Comparison of ENCODE assay signal across 19 cellular contexts in the genomic region with DNA sequence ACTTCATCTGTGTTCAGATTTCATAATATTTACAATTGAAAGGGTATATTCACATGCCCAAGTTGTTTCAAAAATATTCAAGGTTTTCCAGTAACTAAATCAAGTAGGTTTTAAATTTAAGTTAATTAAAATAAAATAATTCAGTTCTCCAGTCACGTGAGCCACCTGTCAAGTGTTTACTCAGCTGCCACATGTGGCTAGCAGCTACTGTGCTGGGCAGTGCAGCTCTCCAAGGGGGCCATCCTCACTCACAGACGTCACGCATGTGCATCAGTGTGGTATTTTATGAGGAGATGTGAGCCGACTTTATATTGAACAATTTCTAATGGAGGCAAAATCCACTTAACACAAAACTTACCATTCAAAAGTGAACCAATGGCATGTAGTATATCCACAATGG.
DNase-seq lines count a peak whose midpoint lies in the region; ATAC-seq and TF ChIP-seq lines count a peak whose summit lies in the region.
"Had no signal": no experiment of that assay in that cellular context is flagged by ENCODE, and none has a peak within 500 bp of the region (broad histone marks: within the 10 kb centered on the region; RNA-seq: fewer than 3 reads in every experiment).

No MANE protein-coding gene starts in this region.

- no peaks in the 10 kb centered on the region for H3K27me3 Mint-ChIP-seq in activated CD8-positive, alpha-beta T cell treated with anti-CD3 and anti-CD28 coated beads for 36 hours
- H3K27me3 Mint-ChIP-seq in activated CD8-positive, alpha-beta T cell treated with anti-CD3 and anti-CD28 coated beads, Interleukin-2, amount 10 ng/mL, durations not matched to agents 7 days and 5 days (ENCODE audit: low read depth): no peaks in the 10 kb centered on the region
- H3K27me3 Mint-ChIP-seq: activated CD4-positive, alpha-beta T cell treated with anti-CD3 and anti-CD28 coated beads, Interleukin-2, amount 10 ng/mL, durations not matched to agents 24 days and 14 days; activated naive CD8-positive, alpha-beta T cell treated with anti-CD3 and anti-CD28 coated beads for 36 hours; activated T-cell treated with anti-CD3 and anti-CD28 coated beads, Interleukin-2, amount 50 U/mL, for 24 hours; brain had no signal

- H3K4me1 Mint-ChIP-seq in activated CD8-positive, alpha-beta T cell treated with anti-CD3 and anti-CD28 coated beads for 36 hours (ENCODE audit: low read depth): no peaks in the 10 kb centered on the region
- H3K4me1 Mint-ChIP-seq in activated CD8-positive, alpha-beta T cell treated with anti-CD3 and anti-CD28 coated beads, Interleukin-2, amount 10 ng/mL, durations not matched to agents 7 days and 5 days (ENCODE audit: low read depth): no peaks in the 10 kb centered on the region
- H3K4me1 Mint-ChIP-seq: activated CD4-positive, alpha-beta T cell treated with anti-CD3 and anti-CD28 coated beads, Interleukin-2, amount 10 ng/mL, durations not matched to agents 24 days and 14 days; activated naive CD8-positive, alpha-beta T cell treated with anti-CD3 and anti-CD28 coated beads for 36 hours had no signal

- intact Hi-C loops in activated CD8-positive, alpha-beta T cell treated with anti-CD3 and anti-CD28 coated beads for 36 hours (cut with micrococcal nuclease): no loop called here

- CTCF ChIA-PET in activated CD8-positive, alpha-beta T cell treated with anti-CD3 and anti-CD28 coated beads for 36 hours (lab: Charles Lee): no interaction called here
- CTCF ChIA-PET in activated CD8-positive, alpha-beta T cell treated with anti-CD3 and anti-CD28 coated beads, Interleukin-2, amount 10 ng/mL, durations not matched to agents 7 days and 5 days (lab: Charles Lee): no interaction called here

- H3K27ac Mint-ChIP-seq in activated CD8-positive, alpha-beta T cell treated with anti-CD3 and anti-CD28 coated beads for 36 hours: peak overlapping the region; percentile 8
- no peak overlapping the region for H3K27ac Mint-ChIP-seq in activated CD8-positive, alpha-beta T cell treated with anti-CD3 and anti-CD28 coated beads, Interleukin-2, amount 10 ng/mL, durations not matched to agents 7 days and 5 days
- H3K27ac Mint-ChIP-seq: activated CD4-positive, alpha-beta T cell treated with anti-CD3 and anti-CD28 coated beads, Interleukin-2, amount 10 ng/mL, durations not matched to agents 24 days and 14 days; activated naive CD8-positive, alpha-beta T cell treated with anti-CD3 and anti-CD28 coated beads for 36 hours; activated T-cell treated with anti-CD3 and anti-CD28 coated beads, Interleukin-2, amount 50 U/mL, for 24 hours had no signal

- H3K9me3 Mint-ChIP-seq in activated CD8-positive, alpha-beta T cell treated with anti-CD3 and anti-CD28 coated beads for 36 hours: no peaks in the 10 kb centered on the region
- no peaks in the 10 kb centered on the region for H3K9me3 Mint-ChIP-seq in activated CD8-positive, alpha-beta T cell treated with anti-CD3 and anti-CD28 coated beads, Interleukin-2, amount 10 ng/mL, durations not matched to agents 7 days and 5 days (ENCODE audit: insufficient read depth)
- H3K9me3 Mint-ChIP-seq: activated CD4-positive, alpha-beta T cell treated with anti-CD3 and anti-CD28 coated beads, Interleukin-2, amount 10 ng/mL, durations not matched to agents 24 days and 14 days; activated naive CD8-positive, alpha-beta T cell treated with anti-CD3 and anti-CD28 coated beads for 36 hours; activated T-cell treated with anti-CD3 and anti-CD28 coated beads, Interleukin-2, amount 50 U/mL, for 24 hours; brain had no signal

- POLR2A ChIA-PET in activated CD8-positive, alpha-beta T cell treated with anti-CD3 and anti-CD28 coated beads for 36 hours (lab: Charles Lee): interaction anchor here (1.1 kb wide), 1 partner anchor 77 kb away, joined by 3 read pairs; no protein-coding TSS in a partner anchor
- POLR2A ChIA-PET in activated CD8-positive, alpha-beta T cell treated with anti-CD3 and anti-CD28 coated beads, Interleukin-2, amount 10 ng/mL, durations not matched to agents 7 days and 5 days (lab: Charles Lee): interaction anchor here (0.5 kb wide), 1 partner anchor 20 kb away, joined by 3 read pairs; no protein-coding TSS in a partner anchor

- no peak for TF ChIP-seq CTCF in activated CD8-positive, alpha-beta T cell treated with anti-CD3 and anti-CD28 coated beads for 36 hours (IDR thresholded peaks at IDR 0.05)

- DNase-seq in activated CD8-positive, alpha-beta T cell treated with anti-CD3 and anti-CD28 coated beads for 36 hours: no peak
- DNase-seq in activated CD8-positive, alpha-beta T cell treated with anti-CD3 and anti-CD28 coated beads, Interleukin-2, amount 10 ng/mL, durations not matched to agents 7 days and 5 days: no peak
- DNase-seq in NCI-H1417 treated with DMSO at 0.1 percent for 48 hours (lab: John Stamatoyannopoulos, UW) (peak; percentile 50), NCI-H524 (lab: John Stamatoyannopoulos, UW) (peak; percentile 7 to 69), mesenteric fat pad (ENCODE audit: low spot score) (peak; percentile 16), SIG-M5 treated with dmso at 0.1 percent for 504 hours (lab: John Stamatoyannopoulos, UW; ENCODE audit: unreplicated experiment) (no peak)
- DNase-seq in stimulated activated naive CD8-positive, alpha-beta T cell treated with anti-CD3 and anti-CD28 coated beads, Interleukin-15, Interleukin-2, amounts not matched to agents 100 U/mL and 50 U/mL, for 24 hours: no peak
- DNase-seq: activated CD4-positive, alpha-beta T cell treated with anti-CD3 and anti-CD28 coated beads, Interleukin-2, amount 10 ng/mL, durations not matched to agents 24 days and 14 days; activated naive CD8-positive, alpha-beta T cell treated with anti-CD3 and anti-CD28 coated beads for 36 hours; activated T-cell treated with anti-CD3 and anti-CD28 coated beads, Interleukin-2, amount 50 U/mL, for 24 hours; left ventricle myocardium inferior; NCI-H446; PC-9; stimulated activated CD4-positive, alpha-beta T cell treated with anti-CD3 and anti-CD28 coated beads, Interleukin-2, amount 100 ng/mL, for 24 hours; uterus had no signal

- ATAC-seq in activated CD8-positive, alpha-beta T cell treated with anti-CD3 and anti-CD28 coated beads for 36 hours: no peak
- ATAC-seq in activated CD8-positive, alpha-beta T cell treated with anti-CD3 and anti-CD28 coated beads, Interleukin-2, amount 10 ng/mL, durations not matched to agents 7 days and 5 days: no peak
- no peak for ATAC-seq in GM21390 (IDR thresholded peaks at IDR 0.05; ENCODE audit: unreplicated experiment)
- no peak for ATAC-seq in stimulated activated naive CD8-positive, alpha-beta T cell treated with anti-CD3 and anti-CD28 coated beads, Interleukin-15, Interleukin-2, amounts not matched to agents 100 U/mL and 50 U/mL, for 24 hours
- ATAC-seq: right lobe of liver had no signal

- peaks cover 14% of the 10 kb centered on the region for H3K36me3 Mint-ChIP-seq in activated CD8-positive, alpha-beta T cell treated with anti-CD3 and anti-CD28 coated beads for 36 hours (ENCODE audit: low read depth)
- H3K36me3 Mint-ChIP-seq in activated CD8-positive, alpha-beta T cell treated with anti-CD3 and anti-CD28 coated beads, Interleukin-2, amount 10 ng/mL, durations not matched to agents 7 days and 5 days (ENCODE audit: low read depth): peaks cover 9% of the 10 kb centered on the region

- no peak overlapping the region for H3K4me3 Mint-ChIP-seq in activated CD8-positive, alpha-beta T cell treated with anti-CD3 and anti-CD28 coated beads for 36 hours
- no peak overlapping the region for H3K4me3 Mint-ChIP-seq in activated CD8-positive, alpha-beta T cell treated with anti-CD3 and anti-CD28 coated beads, Interleukin-2, amount 10 ng/mL, durations not matched to agents 7 days and 5 days
- H3K4me3 Mint-ChIP-seq: activated CD4-positive, alpha-beta T cell treated with anti-CD3 and anti-CD28 coated beads, Interleukin-2, amount 10 ng/mL, durations not matched to agents 24 days and 14 days; activated naive CD8-positive, alpha-beta T cell treated with anti-CD3 and anti-CD28 coated beads for 36 hours; activated T-cell treated with anti-CD3 and anti-CD28 coated beads, Interleukin-2, amount 50 U/mL, for 24 hours; brain; CD14-positive monocyte had no signal

Comparison
In these comparisons a context has a peak if more than half of its experiments do, and no peak if none do; other contexts are left out.
1. DNase-seq: peak in NCI-H1417 treated with DMSO at 0.1 percent for 48 hours (single experiment), NCI-H524 (2 of 2) and mesenteric fat pad (single experiment); none in activated CD8-positive, alpha-beta T cell treated with anti-CD3 and anti-CD28 coated beads for 36 hours (single experiment), activated CD8-positive, alpha-beta T cell treated with anti-CD3 and anti-CD28 coated beads, Interleukin-2, amount 10 ng/mL, durations not matched to agents 7 days and 5 days (single experiment), SIG-M5 treated with dmso at 0.1 percent for 504 hours (single experiment) and stimulated activated naive CD8-positive, alpha-beta T cell treated with anti-CD3 and anti-CD28 coated beads, Interleukin-15, Interleukin-2, amounts not matched to agents 100 U/mL and 50 U/mL, for 24 hours (single experiment).